In the genomic region with DNA sequence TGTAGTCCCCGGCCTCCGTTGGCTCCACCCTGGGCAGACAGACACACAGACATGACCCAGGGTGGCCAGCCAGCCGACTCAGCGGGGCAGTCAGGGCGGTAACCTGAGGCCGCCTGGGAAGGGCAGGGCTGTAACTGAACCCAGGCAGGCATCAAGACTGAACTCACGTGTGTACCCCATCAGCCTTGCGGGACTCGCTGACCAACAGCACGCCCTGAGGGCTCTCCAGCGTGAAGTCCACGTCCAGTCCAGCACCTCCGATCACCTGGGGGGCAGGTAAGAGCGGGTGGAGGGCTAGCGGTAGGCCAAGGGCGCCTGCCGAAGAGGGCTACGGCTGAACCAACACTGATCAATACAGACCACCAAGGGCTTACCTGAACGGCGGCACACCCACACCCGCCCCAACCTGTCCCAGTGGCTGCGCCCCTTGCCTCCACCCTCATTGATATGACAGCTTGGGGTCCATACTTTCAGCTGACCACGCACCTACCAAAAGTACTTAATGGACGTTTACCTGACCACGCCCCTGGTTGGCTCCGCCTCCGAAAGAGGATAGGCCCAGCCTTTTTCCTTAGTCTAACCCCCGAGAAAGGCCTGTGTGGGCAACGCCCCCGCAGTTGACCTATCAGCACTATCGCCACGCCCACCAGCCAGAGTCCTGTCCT, we compare ENCODE assay signal across 1 cellular context.
TF ChIP-seq lines count a peak whose summit lies in the region.

No MANE protein-coding gene starts in this region.

TF ChIP-seq in K562, 482 proteins besides CTCF, POLR2A, EP300 and RAD21 (continued from another document and continues in another):
- TF ChIP-seq, protein P1, sequence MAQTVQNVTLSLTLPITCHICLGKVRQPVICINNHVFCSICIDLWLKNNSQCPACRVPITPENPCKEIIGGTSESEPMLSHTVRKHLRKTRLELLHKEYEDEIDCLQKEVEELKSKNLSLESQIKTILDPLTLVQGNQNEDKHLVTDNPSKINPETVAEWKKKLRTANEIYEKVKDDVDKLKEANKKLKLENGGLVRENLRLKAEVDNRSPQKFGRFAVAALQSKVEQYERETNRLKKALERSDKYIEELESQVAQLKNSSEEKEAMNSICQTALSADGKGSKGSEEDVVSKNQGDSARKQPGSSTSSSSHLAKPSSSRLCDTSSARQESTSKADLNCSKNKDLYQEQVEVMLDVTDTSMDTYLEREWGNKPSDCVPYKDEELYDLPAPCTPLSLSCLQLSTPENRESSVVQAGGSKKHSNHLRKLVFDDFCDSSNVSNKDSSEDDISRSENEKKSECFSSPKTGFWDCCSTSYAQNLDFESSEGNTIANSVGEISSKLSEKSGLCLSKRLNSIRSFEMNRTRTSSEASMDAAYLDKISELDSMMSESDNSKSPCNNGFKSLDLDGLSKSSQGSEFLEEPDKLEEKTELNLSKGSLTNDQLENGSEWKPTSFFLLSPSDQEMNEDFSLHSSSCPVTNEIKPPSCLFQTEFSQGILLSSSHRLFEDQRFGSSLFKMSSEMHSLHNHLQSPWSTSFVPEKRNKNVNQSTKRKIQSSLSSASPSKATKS (CRISPR knock-in tag; IDR thresholded peaks at IDR 0.05): no peak
- TF ChIP-seq CHD2 (IDR thresholded peaks at IDR 0.05; ENCODE audit: low read depth, low read length) (no peak), ZNF445 (CRISPR knock-in tag; IDR thresholded peaks at IDR 0.05; ENCODE audit: low read depth) (0 out of 2 replicates have a peak, but pooled peaks have one; percentile 41), ZNF586 (CRISPR knock-in tag; conservative IDR thresholded peaks at IDR 0.05) (0 out of 2 replicates have a peak, but pooled peaks have one; percentile 34), NFE2L1 (tag; IDR thresholded peaks at IDR 0.05; ENCODE audit: borderline replicate concordance, low read depth) (no peak), SOX6 (IDR thresholded peaks at IDR 0.05) (no peak), ZBTB17 (CRISPR knock-in tag; IDR thresholded peaks at IDR 0.05) (peak; percentile 81), STAG1 (CRISPR knock-in tag; IDR thresholded peaks at IDR 0.05; ENCODE audit: borderline replicate concordance) (no peak), HNRNPH1 (optimal IDR thresholded peaks at IDR 0.05; ENCODE audit: low read depth, low read length) (no peak), NFIC (IDR thresholded peaks at IDR 0.05) (no peak), PHB (CRISPR knock-in tag; IDR thresholded peaks at IDR 0.05) (no peak; the same call in 1 of the 2 replicates), TSC22D4 (tag; IDR thresholded peaks at IDR 0.05) (no peak), EWSR1 (IDR thresholded peaks at IDR 0.05; ENCODE audit: borderline replicate concordance, low read depth, partially characterized antibody) (no peak), BRD4 (IDR thresholded peaks at IDR 0.05) (no peak), SMAD1 (IDR thresholded peaks at IDR 0.05; ENCODE audit: low read depth, low read length, partially characterized antibody) (no peak), BRF1 (IDR thresholded peaks at IDR 0.05; ENCODE audit: borderline replicate concordance, extremely low read depth, insufficient read length) (no peak), HDAC1 (IDR thresholded peaks at IDR 0.05) (peak in 1 of 2 experiments; percentile 61; a peak in 2 of 4 replicates), ZNF263 (CRISPR knock-in tag; IDR thresholded peaks at IDR 0.05; ENCODE audit: borderline replicate concordance) (0 out of 2 replicates have a peak, but pooled peaks have one; percentile 31), NELFE (IDR thresholded peaks at IDR 0.05; ENCODE audit: insufficient read depth, insufficient read length) (no peak), BHLHE40 (IDR thresholded peaks at IDR 0.05; ENCODE audit: low read length) (peak; percentile 49), NFE2 (IDR thresholded peaks at IDR 0.05; ENCODE audit: low read depth) (no peak), RBM15 (IDR thresholded peaks at IDR 0.05; ENCODE audit: insufficient read depth, low read length) (no peak), HMGN3 (IDR thresholded peaks at IDR 0.05; ENCODE audit: borderline replicate concordance, extremely low read depth, insufficient read length, low read depth, low read length) (peak; percentile 54), FOXM1 (IDR thresholded peaks at IDR 0.05; ENCODE audit: low read depth) (no peak), FOXM1 (CRISPR knock-in tag; IDR thresholded peaks at IDR 0.05; ENCODE audit: low read depth) (no peak), TAF7 (tag; IDR thresholded peaks at IDR 0.05) (no peak), ZSCAN32 (CRISPR knock-in tag; IDR thresholded peaks at IDR 0.05) (no peak), ZNF212 (CRISPR knock-in tag; IDR thresholded peaks at IDR 0.05) (no peak), TFAM (CRISPR knock-in tag; conservative IDR thresholded peaks at IDR 0.05) (no peak), NFIX (CRISPR knock-in tag; IDR thresholded peaks at IDR 0.05; ENCODE audit: low read depth) (no peak), SMARCA5 (IDR thresholded peaks at IDR 0.05) (no peak), HDAC2 (IDR thresholded peaks at IDR 0.05) (no peak), MYNN (IDR thresholded peaks at IDR 0.05) (peak; percentile 71), MYNN (CRISPR knock-in tag; IDR thresholded peaks at IDR 0.05) (no peak), GATA2 (CRISPR knock-in tag; IDR thresholded peaks at IDR 0.05) (no peak), ZNF785 (CRISPR knock-in tag; IDR thresholded peaks at IDR 0.05) (no peak), SIRT6 (IDR thresholded peaks at IDR 0.05; ENCODE audit: low read depth, low read length) (no peak), GTF2E2 (tag; IDR thresholded peaks at IDR 0.05) (no peak)
- TF ChIP-seq, protein P2, sequence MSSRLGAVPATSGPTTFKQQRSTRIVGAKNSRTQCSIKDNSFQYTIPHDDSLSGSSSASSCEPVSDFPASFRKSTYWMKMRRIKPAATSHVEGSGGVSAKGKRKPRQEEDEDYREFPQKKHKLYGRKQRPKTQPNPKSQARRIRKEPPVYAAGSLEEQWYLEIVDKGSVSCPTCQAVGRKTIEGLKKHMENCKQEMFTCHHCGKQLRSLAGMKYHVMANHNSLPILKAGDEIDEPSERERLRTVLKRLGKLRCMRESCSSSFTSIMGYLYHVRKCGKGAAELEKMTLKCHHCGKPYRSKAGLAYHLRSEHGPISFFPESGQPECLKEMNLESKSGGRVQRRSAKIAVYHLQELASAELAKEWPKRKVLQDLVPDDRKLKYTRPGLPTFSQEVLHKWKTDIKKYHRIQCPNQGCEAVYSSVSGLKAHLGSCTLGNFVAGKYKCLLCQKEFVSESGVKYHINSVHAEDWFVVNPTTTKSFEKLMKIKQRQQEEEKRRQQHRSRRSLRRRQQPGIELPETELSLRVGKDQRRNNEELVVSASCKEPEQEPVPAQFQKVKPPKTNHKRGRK (tag; IDR thresholded peaks at IDR 0.05): no peak
- TF ChIP-seq, protein P3, sequence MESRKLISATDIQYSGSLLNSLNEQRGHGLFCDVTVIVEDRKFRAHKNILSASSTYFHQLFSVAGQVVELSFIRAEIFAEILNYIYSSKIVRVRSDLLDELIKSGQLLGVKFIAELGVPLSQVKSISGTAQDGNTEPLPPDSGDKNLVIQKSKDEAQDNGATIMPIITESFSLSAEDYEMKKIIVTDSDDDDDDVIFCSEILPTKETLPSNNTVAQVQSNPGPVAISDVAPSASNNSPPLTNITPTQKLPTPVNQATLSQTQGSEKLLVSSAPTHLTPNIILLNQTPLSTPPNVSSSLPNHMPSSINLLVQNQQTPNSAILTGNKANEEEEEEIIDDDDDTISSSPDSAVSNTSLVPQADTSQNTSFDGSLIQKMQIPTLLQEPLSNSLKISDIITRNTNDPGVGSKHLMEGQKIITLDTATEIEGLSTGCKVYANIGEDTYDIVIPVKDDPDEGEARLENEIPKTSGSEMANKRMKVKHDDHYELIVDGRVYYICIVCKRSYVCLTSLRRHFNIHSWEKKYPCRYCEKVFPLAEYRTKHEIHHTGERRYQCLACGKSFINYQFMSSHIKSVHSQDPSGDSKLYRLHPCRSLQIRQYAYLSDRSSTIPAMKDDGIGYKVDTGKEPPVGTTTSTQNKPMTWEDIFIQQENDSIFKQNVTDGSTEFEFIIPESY (CRISPR knock-in tag; IDR thresholded peaks at IDR 0.05): 0 out of 2 replicates have a peak, but pooled peaks have one; percentile 7
- TF ChIP-seq, protein P4, sequence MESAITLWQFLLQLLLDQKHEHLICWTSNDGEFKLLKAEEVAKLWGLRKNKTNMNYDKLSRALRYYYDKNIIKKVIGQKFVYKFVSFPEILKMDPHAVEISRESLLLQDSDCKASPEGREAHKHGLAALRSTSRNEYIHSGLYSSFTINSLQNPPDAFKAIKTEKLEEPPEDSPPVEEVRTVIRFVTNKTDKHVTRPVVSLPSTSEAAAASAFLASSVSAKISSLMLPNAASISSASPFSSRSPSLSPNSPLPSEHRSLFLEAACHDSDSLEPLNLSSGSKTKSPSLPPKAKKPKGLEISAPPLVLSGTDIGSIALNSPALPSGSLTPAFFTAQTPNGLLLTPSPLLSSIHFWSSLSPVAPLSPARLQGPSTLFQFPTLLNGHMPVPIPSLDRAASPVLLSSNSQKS (CRISPR knock-in tag; IDR thresholded peaks at IDR 0.05): no peak
- TF ChIP-seq, protein P5, sequence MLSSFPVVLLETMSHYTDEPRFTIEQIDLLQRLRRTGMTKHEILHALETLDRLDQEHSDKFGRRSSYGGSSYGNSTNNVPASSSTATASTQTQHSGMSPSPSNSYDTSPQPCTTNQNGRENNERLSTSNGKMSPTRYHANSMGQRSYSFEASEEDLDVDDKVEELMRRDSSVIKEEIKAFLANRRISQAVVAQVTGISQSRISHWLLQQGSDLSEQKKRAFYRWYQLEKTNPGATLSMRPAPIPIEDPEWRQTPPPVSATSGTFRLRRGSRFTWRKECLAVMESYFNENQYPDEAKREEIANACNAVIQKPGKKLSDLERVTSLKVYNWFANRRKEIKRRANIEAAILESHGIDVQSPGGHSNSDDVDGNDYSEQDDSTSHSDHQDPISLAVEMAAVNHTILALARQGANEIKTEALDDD (IDR thresholded peaks at IDR 0.05): 0 out of 2 replicates have a peak, but pooled peaks have one; percentile 31
- TF ChIP-seq, protein P6, sequence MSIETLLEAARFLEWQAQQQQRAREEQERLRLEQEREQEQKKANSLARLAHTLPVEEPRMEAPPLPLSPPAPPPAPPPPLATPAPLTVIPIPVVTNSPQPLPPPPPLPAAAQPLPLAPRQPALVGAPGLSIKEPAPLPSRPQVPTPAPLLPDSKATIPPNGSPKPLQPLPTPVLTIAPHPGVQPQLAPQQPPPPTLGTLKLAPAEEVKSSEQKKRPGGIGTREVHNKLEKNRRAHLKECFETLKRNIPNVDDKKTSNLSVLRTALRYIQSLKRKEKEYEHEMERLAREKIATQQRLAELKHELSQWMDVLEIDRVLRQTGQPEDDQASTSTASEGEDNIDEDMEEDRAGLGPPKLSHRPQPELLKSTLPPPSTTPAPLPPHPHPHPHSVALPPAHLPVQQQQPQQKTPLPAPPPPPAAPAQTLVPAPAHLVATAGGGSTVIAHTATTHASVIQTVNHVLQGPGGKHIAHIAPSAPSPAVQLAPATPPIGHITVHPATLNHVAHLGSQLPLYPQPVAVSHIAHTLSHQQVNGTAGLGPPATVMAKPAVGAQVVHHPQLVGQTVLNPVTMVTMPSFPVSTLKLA (conservative IDR thresholded peaks at IDR 0.05): no peak
- TF ChIP-seq, protein P7, sequence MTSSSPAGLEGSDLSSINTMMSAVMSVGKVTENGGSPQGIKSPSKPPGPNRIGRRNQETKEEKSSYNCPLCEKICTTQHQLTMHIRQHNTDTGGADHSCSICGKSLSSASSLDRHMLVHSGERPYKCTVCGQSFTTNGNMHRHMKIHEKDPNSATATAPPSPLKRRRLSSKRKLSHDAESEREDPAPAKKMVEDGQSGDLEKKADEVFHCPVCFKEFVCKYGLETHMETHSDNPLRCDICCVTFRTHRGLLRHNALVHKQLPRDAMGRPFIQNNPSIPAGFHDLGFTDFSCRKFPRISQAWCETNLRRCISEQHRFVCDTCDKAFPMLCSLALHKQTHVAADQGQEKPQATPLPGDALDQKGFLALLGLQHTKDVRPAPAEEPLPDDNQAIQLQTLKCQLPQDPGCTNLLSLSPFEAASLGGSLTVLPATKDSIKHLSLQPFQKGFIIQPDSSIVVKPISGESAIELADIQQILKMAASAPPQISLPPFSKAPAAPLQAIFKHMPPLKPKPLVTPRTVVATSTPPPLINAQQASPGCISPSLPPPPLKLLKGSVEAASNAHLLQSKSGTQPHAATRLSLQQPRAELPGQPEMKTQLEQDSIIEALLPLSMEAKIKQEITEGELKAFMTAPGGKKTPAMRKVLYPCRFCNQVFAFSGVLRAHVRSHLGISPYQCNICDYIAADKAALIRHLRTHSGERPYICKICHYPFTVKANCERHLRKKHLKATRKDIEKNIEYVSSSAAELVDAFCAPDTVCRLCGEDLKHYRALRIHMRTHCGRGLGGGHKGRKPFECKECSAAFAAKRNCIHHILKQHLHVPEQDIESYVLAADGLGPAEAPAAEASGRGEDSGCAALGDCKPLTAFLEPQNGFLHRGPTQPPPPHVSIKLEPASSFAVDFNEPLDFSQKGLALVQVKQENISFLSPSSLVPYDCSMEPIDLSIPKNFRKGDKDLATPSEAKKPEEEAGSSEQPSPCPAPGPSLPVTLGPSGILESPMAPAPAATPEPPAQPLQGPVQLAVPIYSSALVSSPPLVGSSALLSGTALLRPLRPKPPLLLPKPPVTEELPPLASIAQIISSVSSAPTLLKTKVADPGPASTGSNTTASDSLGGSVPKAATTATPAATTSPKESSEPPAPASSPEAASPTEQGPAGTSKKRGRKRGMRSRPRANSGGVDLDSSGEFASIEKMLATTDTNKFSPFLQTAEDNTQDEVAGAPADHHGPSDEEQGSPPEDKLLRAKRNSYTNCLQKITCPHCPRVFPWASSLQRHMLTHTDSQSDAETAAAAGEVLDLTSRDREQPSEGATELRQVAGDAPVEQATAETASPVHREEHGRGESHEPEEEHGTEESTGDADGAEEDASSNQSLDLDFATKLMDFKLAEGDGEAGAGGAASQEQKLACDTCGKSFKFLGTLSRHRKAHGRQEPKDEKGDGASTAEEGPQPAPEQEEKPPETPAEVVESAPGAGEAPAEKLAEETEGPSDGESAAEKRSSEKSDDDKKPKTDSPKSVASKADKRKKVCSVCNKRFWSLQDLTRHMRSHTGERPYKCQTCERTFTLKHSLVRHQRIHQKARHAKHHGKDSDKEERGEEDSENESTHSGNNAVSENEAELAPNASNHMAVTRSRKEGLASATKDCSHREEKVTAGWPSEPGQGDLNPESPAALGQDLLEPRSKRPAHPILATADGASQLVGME (CRISPR knock-in tag; IDR thresholded peaks at IDR 0.05): no peak
- TF ChIP-seq, protein P8, sequence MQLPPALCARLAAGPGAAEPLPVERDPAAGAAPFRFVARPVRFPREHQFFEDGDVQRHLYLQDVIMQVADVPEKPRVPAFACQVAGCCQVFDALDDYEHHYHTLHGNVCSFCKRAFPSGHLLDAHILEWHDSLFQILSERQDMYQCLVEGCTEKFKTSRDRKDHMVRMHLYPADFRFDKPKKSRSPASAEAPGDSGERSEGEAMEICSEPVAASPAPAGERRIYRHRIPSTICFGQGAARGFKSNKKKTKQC (CRISPR knock-in tag; IDR thresholded peaks at IDR 0.05): peak; percentile 50; the same call in 1 of the 2 replicates
- TF ChIP-seq, protein P9, sequence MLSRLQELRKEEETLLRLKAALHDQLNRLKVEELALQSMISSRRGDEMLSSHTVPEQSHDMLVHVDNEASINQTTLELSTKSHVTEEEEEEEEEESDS (CRISPR knock-in tag; IDR thresholded peaks at IDR 0.05): no peak
- TF ChIP-seq, protein P10, sequence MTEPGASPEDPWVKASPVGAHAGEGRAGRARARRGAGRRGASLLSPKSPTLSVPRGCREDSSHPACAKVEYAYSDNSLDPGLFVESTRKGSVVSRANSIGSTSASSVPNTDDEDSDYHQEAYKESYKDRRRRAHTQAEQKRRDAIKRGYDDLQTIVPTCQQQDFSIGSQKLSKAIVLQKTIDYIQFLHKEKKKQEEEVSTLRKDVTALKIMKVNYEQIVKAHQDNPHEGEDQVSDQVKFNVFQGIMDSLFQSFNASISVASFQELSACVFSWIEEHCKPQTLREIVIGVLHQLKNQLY (CRISPR knock-in tag; conservative IDR thresholded peaks at IDR 0.05): no peak; a peak in 1 of 4 replicates
